1 cellular context compared by ENCODE assay signal in the genomic region with DNA sequence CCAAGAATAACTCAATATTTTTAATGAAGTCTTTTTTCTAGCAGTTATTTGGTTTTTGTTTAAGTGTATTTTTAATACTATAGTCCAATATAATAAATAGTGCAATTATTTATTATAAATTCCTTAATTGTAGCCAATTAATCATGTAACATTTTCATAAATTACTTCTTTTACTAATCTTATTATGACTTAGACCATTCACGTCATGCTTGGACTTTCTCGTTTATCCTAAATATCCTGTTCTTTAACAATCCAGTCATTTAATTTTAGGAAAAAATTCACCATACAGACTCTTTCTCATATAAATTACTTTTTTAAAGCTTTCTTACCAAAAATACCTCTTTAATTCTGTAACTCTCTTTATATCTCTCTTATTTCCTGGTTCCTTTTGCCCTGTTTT.
TF ChIP-seq lines count a peak whose summit lies in the region.

No MANE protein-coding gene starts in this region.

TF ChIP-seq in SK-N-SH treated with all-trans-retinoic acid at 6 μM for 48 hours, 23 proteins besides CTCF, POLR2A, EP300 and RAD21 (continued from another document):
- TF ChIP-seq SNAI2 (CRISPR knock-in tag; IDR thresholded peaks at IDR 0.05) (no peak), ZFP30 (CRISPR knock-in tag; IDR thresholded peaks at IDR 0.05) (no peak), RARB (CRISPR knock-in tag; IDR thresholded peaks at IDR 0.05) (no peak), ZNF565 (CRISPR knock-in tag; conservative IDR thresholded peaks at IDR 0.05; ENCODE audit: low read depth) (no peak), ZNF70 (CRISPR knock-in tag; IDR thresholded peaks at IDR 0.05) (no peak), ZNF8 (CRISPR knock-in tag; IDR thresholded peaks at IDR 0.05) (no peak)
- TF ChIP-seq, protein P1, sequence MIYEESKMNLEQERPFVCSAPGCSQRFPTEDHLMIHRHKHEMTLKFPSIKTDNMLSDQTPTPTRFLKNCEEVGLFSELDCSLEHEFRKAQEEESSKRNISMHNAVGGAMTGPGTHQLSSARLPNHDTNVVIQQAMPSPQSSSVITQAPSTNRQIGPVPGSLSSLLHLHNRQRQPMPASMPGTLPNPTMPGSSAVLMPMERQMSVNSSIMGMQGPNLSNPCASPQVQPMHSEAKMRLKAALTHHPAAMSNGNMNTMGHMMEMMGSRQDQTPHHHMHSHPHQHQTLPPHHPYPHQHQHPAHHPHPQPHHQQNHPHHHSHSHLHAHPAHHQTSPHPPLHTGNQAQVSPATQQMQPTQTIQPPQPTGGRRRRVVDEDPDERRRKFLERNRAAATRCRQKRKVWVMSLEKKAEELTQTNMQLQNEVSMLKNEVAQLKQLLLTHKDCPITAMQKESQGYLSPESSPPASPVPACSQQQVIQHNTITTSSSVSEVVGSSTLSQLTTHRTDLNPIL (CRISPR knock-in tag; IDR thresholded peaks at IDR 0.05; ENCODE audit: low read depth): no peak
